In genomic region chr3:111694471-111694870, GRCh38 we compare ENCODE assay signal across 28 cellular contexts. TPM values are rescaled to one million over a fixed set of nuclear protein-coding genes. Genes with fewer than 3 reads are reported as not detected.
A peak's percentile ranks its signal among the peaks of the same experiment; 100 is the strongest.
DNase-seq lines count a peak whose midpoint lies in the region; ATAC-seq and TF ChIP-seq lines count a peak whose summit lies in the region.
"Had no signal": no experiment of that assay in that cellular context is flagged by ENCODE, and none has a peak within 500 bp of the region (broad histone marks: within the 10 kb centered on the region; RNA-seq: fewer than 3 reads in every experiment).

No MANE protein-coding gene starts in this region.

- peaks cover 39% of the 10 kb centered on the region for H3K4me1 Mint-ChIP-seq in activated naive CD4-positive, alpha-beta T cell treated with anti-CD3 and anti-CD28 coated beads for 36 hours (ENCODE audit: low read depth)
- H3K4me1 Mint-ChIP-seq in activated naive CD4-positive, alpha-beta T cell treated with anti-CD3 and anti-CD28 coated beads, Interleukin-2, amount 10 ng/mL, durations not matched to agents 7 days and 5 days = peaks cover 39% of the 10 kb centered on the region

- H3K27me3 ChIP-seq in RWPE2 (ENCODE audit: insufficient read depth, poor library complexity, severe bottlenecking) (no peaks in the 10 kb centered on the region), foreskin keratinocyte (no peaks in the 10 kb centered on the region), heart right ventricle (no peaks in the 10 kb centered on the region)
- H3K27me3 ChIP-seq: breast epithelium, colonic mucosa, esophagus squamous epithelium, left lung, Peyer's patch, SJSA1 had no signal

- H3K36me3 ChIP-seq in RWPE2 (ENCODE audit: low read depth) (no peaks in the 10 kb centered on the region; the same call in 1 of the 2 replicates), heart right ventricle (no peaks in the 10 kb centered on the region)
- H3K36me3 ChIP-seq: breast epithelium, colonic mucosa, esophagus squamous epithelium, left lung, Peyer's patch, prostate gland, SJSA1 had no signal

- no peak overlapping the region for H3K4me3 ChIP-seq in RWPE2 (ENCODE audit: severe bottlenecking)
- no peak overlapping the region for H3K4me3 ChIP-seq in heart right ventricle
- H3K4me3 ChIP-seq in coronary artery = no peak overlapping the region
- H3K4me3 ChIP-seq: breast epithelium, colonic mucosa, esophagus squamous epithelium, left lung, Peyer's patch, prostate gland, SJSA1 had no signal

- H3K9me3 ChIP-seq in RWPE2 (ENCODE audit: severe bottlenecking) (no peaks in the 10 kb centered on the region), heart right ventricle (no peaks in the 10 kb centered on the region)
- H3K9me3 ChIP-seq: breast epithelium, colonic mucosa, esophagus squamous epithelium, left lung, Peyer's patch, prostate gland, SJSA1 had no signal

- H3K9me3 Mint-ChIP-seq in activated naive CD4-positive, alpha-beta T cell treated with anti-CD3 and anti-CD28 coated beads for 36 hours = no peaks in the 10 kb centered on the region
- no peaks in the 10 kb centered on the region for H3K9me3 Mint-ChIP-seq in activated naive CD4-positive, alpha-beta T cell treated with anti-CD3 and anti-CD28 coated beads, Interleukin-2, amount 10 ng/mL, durations not matched to agents 7 days and 5 days
- H3K9me3 Mint-ChIP-seq: CD4-positive, alpha-beta memory T cell; endodermal cell had no signal

- DNase-seq in activated naive CD4-positive, alpha-beta T cell treated with anti-CD3 and anti-CD28 coated beads for 36 hours = no peak
- no peak for DNase-seq in activated naive CD4-positive, alpha-beta T cell treated with anti-CD3 and anti-CD28 coated beads, Interleukin-2, amount 10 ng/mL, durations not matched to agents 7 days and 5 days
- no peak for DNase-seq in RWPE2 (ENCODE audit: low spot score)
- no peak for DNase-seq in foreskin keratinocyte
- DNase-seq in heart right ventricle = no peak
- DNase-seq in NCI-H1930 (lab: John Stamatoyannopoulos, UW) = no peak
- no peak for DNase-seq in coronary artery (ENCODE audit: low spot score)
- DNase-seq: activated T-cell treated with anti-CD3 and anti-CD28 coated beads, Interleukin-2, amount 50 U/mL, for 1 hour; AML-193; CD4-positive, alpha-beta memory T cell; colonic mucosa; endodermal cell; esophagus squamous epithelium; hypothalamus; left lung; NCI-H1092 treated with DMSO at 0.1 percent for 48 hours; NCI-H187 treated with DMSO at 0.1 percent for 48 hours; NCI-H2227 treated with DMSO at 0.1 percent for 48 hours; NCI-H526 treated with DMSO at 0.1 percent for 48 hours; nucleus accumbens; Peyer's patch; stimulated activated naive CD4-positive, alpha-beta T cell treated with Interleukin-2 at 50 U/mL for 16 hours had no signal

- intact Hi-C loops in activated naive CD4-positive, alpha-beta T cell treated with anti-CD3 and anti-CD28 coated beads for 36 hours (cut with micrococcal nuclease) = no loop called here
- intact Hi-C loops in heart right ventricle (cut with DNase I) = no loop called here

- H3K4me1 ChIP-seq in RWPE2 (ENCODE audit: insufficient read depth, poor library complexity, severe bottlenecking) (peaks cover 38% of the 10 kb centered on the region), foreskin keratinocyte (peaks cover 21% of the 10 kb centered on the region), heart right ventricle (peaks cover 0 to 10% (median 0%) of the 10 kb centered on the region in 9 donors)
- H3K4me1 ChIP-seq: breast epithelium, colonic mucosa, esophagus squamous epithelium, left lung, Peyer's patch, prostate gland had no signal

- CTCF ChIA-PET in activated naive CD4-positive, alpha-beta T cell treated with anti-CD3 and anti-CD28 coated beads for 36 hours (lab: Charles Lee) = interaction anchor here (1.1 to 8.1 kb wide), 4 partner anchors 22 to 295 kb away, joined by 3 to 35 read pairs (median 6); no protein-coding TSS in a partner anchor
- CTCF ChIA-PET in activated naive CD4-positive, alpha-beta T cell treated with anti-CD3 and anti-CD28 coated beads, Interleukin-2, amount 10 ng/mL, durations not matched to agents 7 days and 5 days (lab: Charles Lee) = interaction anchor here (0.5 to 5.3 kb wide), 7 partner anchors 13 to 610 kb away, joined by 3 to 120 read pairs (median 4); no protein-coding TSS in a partner anchor

- ATAC-seq in RWPE2 (ENCODE audit: low read depth) (no peak), foreskin keratinocyte (peak; percentile 24), heart right ventricle (no peak), HG03469 (IDR thresholded peaks at IDR 0.05; ENCODE audit: unreplicated experiment) (no peak)
- ATAC-seq: activated CD4-positive, CD25-positive, alpha-beta regulatory T cell treated with anti-CD3 and anti-CD28 coated beads, Interleukin-2, amount 50 U/mL, for 24 hours; left lung; sciatic nerve had no signal

- H3K27ac ChIP-seq in RWPE2 (ENCODE audit: poor library complexity, severe bottlenecking) = peak overlapping the region; percentile 89
- no peak overlapping the region for H3K27ac ChIP-seq in foreskin keratinocyte
- H3K27ac ChIP-seq in heart right ventricle = no peak overlapping the region
- H3K27ac ChIP-seq in coronary artery = no peak overlapping the region
- H3K27ac ChIP-seq: breast epithelium, colonic mucosa, esophagus squamous epithelium, left lung, Peyer's patch, prostate gland had no signal

- WGBS in heart right ventricle, 2 donors = 93 to 98% methylated on average over 2 of the region's 2 CpGs

- H3K27ac Mint-ChIP-seq in activated naive CD4-positive, alpha-beta T cell treated with anti-CD3 and anti-CD28 coated beads for 36 hours = peak overlapping the region; percentile 22
- no peak overlapping the region for H3K27ac Mint-ChIP-seq in activated naive CD4-positive, alpha-beta T cell treated with anti-CD3 and anti-CD28 coated beads, Interleukin-2, amount 10 ng/mL, durations not matched to agents 7 days and 5 days
- H3K27ac Mint-ChIP-seq: endodermal cell had no signal

- no peaks in the 10 kb centered on the region for H3K27me3 Mint-ChIP-seq in activated naive CD4-positive, alpha-beta T cell treated with anti-CD3 and anti-CD28 coated beads for 36 hours (ENCODE audit: low read depth)
- H3K27me3 Mint-ChIP-seq in activated naive CD4-positive, alpha-beta T cell treated with anti-CD3 and anti-CD28 coated beads, Interleukin-2, amount 10 ng/mL, durations not matched to agents 7 days and 5 days = no peaks in the 10 kb centered on the region
- H3K27me3 Mint-ChIP-seq: CD4-positive, alpha-beta memory T cell had no signal

- TF ChIP-seq CTCF in RWPE2 (IDR thresholded peaks at IDR 0.05; ENCODE audit: poor library complexity, severe bottlenecking) (no peak), foreskin keratinocyte (conservative IDR thresholded peaks at IDR 0.05) (no peak), heart right ventricle (IDR thresholded peaks at IDR 0.05) (no peak), coronary artery (IDR thresholded peaks at IDR 0.05) (no peak)

- peaks cover under 1% of the 10 kb centered on the region for H3K36me3 Mint-ChIP-seq in activated naive CD4-positive, alpha-beta T cell treated with anti-CD3 and anti-CD28 coated beads for 36 hours (ENCODE audit: low read depth)
- H3K36me3 Mint-ChIP-seq in activated naive CD4-positive, alpha-beta T cell treated with anti-CD3 and anti-CD28 coated beads, Interleukin-2, amount 10 ng/mL, durations not matched to agents 7 days and 5 days = peaks cover 18% of the 10 kb centered on the region

- no peak overlapping the region for H3K4me3 Mint-ChIP-seq in activated naive CD4-positive, alpha-beta T cell treated with anti-CD3 and anti-CD28 coated beads for 36 hours
- no peak overlapping the region for H3K4me3 Mint-ChIP-seq in activated naive CD4-positive, alpha-beta T cell treated with anti-CD3 and anti-CD28 coated beads, Interleukin-2, amount 10 ng/mL, durations not matched to agents 7 days and 5 days
- H3K4me3 Mint-ChIP-seq: CD4-positive, alpha-beta memory T cell; endodermal cell had no signal

RNA-seq across cellular contexts. Expression of gene PLCXD2, which starts 20.0 kb away (rescaled TPM):
- 10 to 100 TPM; 12.5 to 12.6 TPM for total RNA-seq in activated naive CD4-positive, alpha-beta T cell treated with anti-CD3 and anti-CD28 coated beads for 36 hours
- total RNA-seq in foreskin keratinocyte (4.8 and 5.1 TPM in 2 replicates), heart right ventricle (10 to 100 TPM in 2 of 10 donors, 1 to 10 TPM in 7, under 1 TPM in 1; 0.96 to 19.7 (median 3.2) TPM)
- polyA plus RNA-seq in foreskin keratinocyte (1.9 TPM in 2 replicates), heart right ventricle (1 to 10 TPM; 2.4 to 3.6 TPM)
